22 cellular contexts compared by ENCODE assay signal in genomic region chr2:60486067-60486466, GRCh38.
A peak's percentile ranks its signal among the peaks of the same experiment; 100 is the strongest.
DNase-seq lines count a peak whose midpoint lies in the region; ATAC-seq, FAIRE-seq and TF ChIP-seq lines count a peak whose summit lies in the region.
"Had no signal": no experiment of that assay in that cellular context is flagged by ENCODE, and none has a peak within 500 bp of the region (broad histone marks: within the 10 kb centered on the region; RNA-seq: fewer than 3 reads in every experiment).

No MANE protein-coding gene starts in this region.

- H3K4me3 ChIP-seq in BLaER1 treated with 17β-estradiol and CSF1 and Interleukin-3, amounts not matched to agents 10 nM and 100 nM, result no peak overlapping the region
- H3K4me3 ChIP-seq in GM23248 (no peak overlapping the region), HepG2 (replicated peaks in 1 of 3; ENCODE audit: insufficient read depth in 1 of 3, low read depth in 2 of 3, low read length in 3 of 3) (no peak overlapping the region)

- intact Hi-C loops in HepG2 (cut with micrococcal nuclease; ENCODE audit: unreplicated experiment), result no loop called here

- peaks cover 33% of the 10 kb centered on the region for H3F3A ChIP-seq in GM23248 (ENCODE audit: insufficient read depth)

- TF ChIP-seq RAD21 in HepG2 (CRISPR knock-in tag; IDR thresholded peaks at IDR 0.05), result no peak

- TF ChIP-seq EP300 in HepG2 (IDR thresholded peaks at IDR 0.05; ENCODE audit: low read depth in 2 of 2, low read length in 2 of 2) (no peak), HepG2 (CRISPR knock-in tag; IDR thresholded peaks at IDR 0.05; ENCODE audit: borderline replicate concordance) (no peak)

- H3K9me3 ChIP-seq in BLaER1 treated with 17β-estradiol and CSF1 and Interleukin-3, amounts not matched to agents 10 nM and 100 nM (replicated peaks in 1 of 11), result peaks cover 0 to 6% (median 0%) of the 10 kb centered on the region in 11 experiments; a peak in 1 of 22 replicates
- H3K9me3 ChIP-seq in GM23248 (ENCODE audit: low read depth) (no peaks in the 10 kb centered on the region), HepG2 (ENCODE audit: low read length) (no peaks in the 10 kb centered on the region)

- peak overlapping the region in 1 of 11 experiments; percentile 12; a peak in 1 of 22 replicates for H3K9ac ChIP-seq in BLaER1 treated with 17β-estradiol and CSF1 and Interleukin-3, amounts not matched to agents 10 nM and 100 nM
- H3K9ac ChIP-seq in GM23248 (no peak overlapping the region), HepG2 (ENCODE audit: insufficient read depth, low read depth, low read length) (no peak overlapping the region)

- CTCF ChIA-PET in HepG2 (lab: Yijun Ruan, JAX; ENCODE audit: low intra/inter-chr PET ratio, low total read pairs), result no interaction called here

- H3K36me3 ChIP-seq in BLaER1 treated with 17β-estradiol and CSF1 and Interleukin-3, amounts not matched to agents 10 nM and 100 nM, result peaks cover 0 to 98% (median 50%) of the 10 kb centered on the region in 11 experiments; a peak in 15 of 22 replicates
- H3K36me3 ChIP-seq in GM23248 (ENCODE audit: low read depth), result no peaks in the 10 kb centered on the region
- H3K36me3 ChIP-seq in HepG2 (replicated peaks in 1 of 2; ENCODE audit: control insufficient read depth in 1 of 2, insufficient read depth in 2 of 2, low read length in 2 of 2), result no peaks in the 10 kb centered on the region
- H3K36me3 ChIP-seq: brain microvascular endothelial cell had no signal

- peak overlapping the region in 10 of 11 experiments; percentile 43 to 89 (median 76); a peak in 16 of 22 replicates for H3K4me2 ChIP-seq in BLaER1 treated with 17β-estradiol and CSF1 and Interleukin-3, amounts not matched to agents 10 nM and 100 nM
- H3K4me2 ChIP-seq in GM23248 (ENCODE audit: unreplicated experiment) (no peak overlapping the region), HepG2 (ENCODE audit: low read depth, low read length) (no peak overlapping the region)

- no peak for TF ChIP-seq CTCF in HepG2 (CRISPR knock-in tag; IDR thresholded peaks at IDR 0.05)

- H4K20me1 ChIP-seq in BLaER1 treated with 17β-estradiol and CSF1 and Interleukin-3, amounts not matched to agents 10 nM and 100 nM, result peaks cover 0 to 80% (median 12%) of the 10 kb centered on the region in 11 experiments; a peak in 9 of 22 replicates
- H4K20me1 ChIP-seq in GM23248 (ENCODE audit: insufficient read depth), result no peaks in the 10 kb centered on the region
- no peaks in the 10 kb centered on the region for H4K20me1 ChIP-seq in HepG2 (ENCODE audit: insufficient read depth, low read length)

- no peak for TF ChIP-seq POLR2A in HepG2 (IDR thresholded peaks at IDR 0.05; ENCODE audit: insufficient read depth in 1 of 2, low read depth in 2 of 2, low read length in 2 of 2)

- no TSS peak for BruUV-seq in HepG2 (replicated peaks; lab: Mats Ljungman, UMichigan)

- H3K9me3 Mint-ChIP-seq in activated naive CD8-positive, alpha-beta T cell treated with anti-CD3 and anti-CD28 coated beads for 36 hours, result no peaks in the 10 kb centered on the region
- H3K9me3 Mint-ChIP-seq: immature natural killer cell, natural killer cell had no signal

- H3K36me3 Mint-ChIP-seq in activated naive CD8-positive, alpha-beta T cell treated with anti-CD3 and anti-CD28 coated beads for 36 hours, result no peaks in the 10 kb centered on the region
- H3K36me3 Mint-ChIP-seq: immature natural killer cell, natural killer cell had no signal

- peaks cover 23% of the 10 kb centered on the region for H3K27me3 Mint-ChIP-seq in activated naive CD8-positive, alpha-beta T cell treated with anti-CD3 and anti-CD28 coated beads for 36 hours

- no peak for DNase-seq in GM23248
- no peak for DNase-seq in activated naive CD8-positive, alpha-beta T cell treated with anti-CD3 and anti-CD28 coated beads for 36 hours
- peak; percentile 46 for DNase-seq in iPS-NIHi11 (ENCODE audit: low spot score)
- DNase-seq in HepG2 (ENCODE audit: low spot score), result no peak
- no peak for DNase-seq in GM03348 (ENCODE audit: low spot score)
- DNase-seq in kidney glomerular epithelial cell (lab: John Stamatoyannopoulos, UW), result no peak
- DNase-seq: activated CD4-positive, alpha-beta T cell treated with anti-CD3 and anti-CD28 coated beads, Interleukin-2, amount 50 U/mL, for 48 hours; activated naive CD4-positive, alpha-beta T cell treated with anti-CD3 and anti-CD28 coated beads, Interleukin-2, amount 50 U/mL, for 16 hours; activated T-cell treated with anti-CD3 and anti-CD28 coated beads, Interleukin-2, amount 50 U/mL, for 1 hour; brain microvascular endothelial cell; HCEC 1CT; immature natural killer cell; natural killer cell; NCI-H1417; NCI-H2171; NCI-H82; stimulated activated CD4-positive, alpha-beta T cell treated with anti-CD3 and anti-CD28 coated beads, Interleukin-15, amount 100 ng/mL, for 24 hours; SW 1271 had no signal

- ATAC-seq in HepG2 (no peak), HG03378 (IDR thresholded peaks at IDR 0.05; ENCODE audit: unreplicated experiment) (no peak)
- ATAC-seq: esophagus mucosa, natural killer cell had no signal

- POLR2A ChIA-PET in HepG2 (lab: Yijun Ruan, JAX), result no interaction called here

- H3K79me2 ChIP-seq in GM23248 (ENCODE audit: insufficient read depth) (no peaks in the 10 kb centered on the region), HepG2 (ENCODE audit: insufficient read depth, low read length) (no peaks in the 10 kb centered on the region)

- H2AFZ ChIP-seq in GM23248 (peak overlapping the region; percentile 29), HepG2 (ENCODE audit: low read length) (no peak overlapping the region)

- peak overlapping the region in 9 of 11 experiments; percentile 2 to 75 (median 47); a peak in 14 of 22 replicates for H3K27ac ChIP-seq in BLaER1 treated with 17β-estradiol and CSF1 and Interleukin-3, amounts not matched to agents 10 nM and 100 nM
- peak overlapping the region; percentile 51 for H3K27ac ChIP-seq in GM23248
- H3K27ac ChIP-seq in HepG2 (ENCODE audit: extremely low read length, insufficient read depth, low read length), result no peak overlapping the region
- H3K27ac ChIP-seq: brain microvascular endothelial cell had no signal

- H3K9me2 ChIP-seq in GM23248 (ENCODE audit: insufficient read depth), result no peaks in the 10 kb centered on the region

- 81 to 82% methylated on average over 1 of the region's 1 CpG for WGBS in GM23248 (ENCODE audit: low coverage in 1 of 2, low lambda C conversion rate in 2 of 2, missing lambda C conversion rate in 2 of 2), 2 experiments
- WGBS in HepG2 (ENCODE audit: low lambda C conversion rate), result 31% methylated on average over 1 of the region's 1 CpG

- peaks cover 2% of the 10 kb centered on the region for H3K4me1 Mint-ChIP-seq in activated naive CD8-positive, alpha-beta T cell treated with anti-CD3 and anti-CD28 coated beads for 36 hours

- H3K4me3 Mint-ChIP-seq in activated naive CD8-positive, alpha-beta T cell treated with anti-CD3 and anti-CD28 coated beads for 36 hours, result no peak overlapping the region
- H3K4me3 Mint-ChIP-seq: immature natural killer cell, natural killer cell had no signal

- peaks cover 57 to 88% (median 71%) of the 10 kb centered on the region in 10 experiments for H3K4me1 ChIP-seq in BLaER1 treated with 17β-estradiol and CSF1 and Interleukin-3, amounts not matched to agents 10 nM and 100 nM
- H3K4me1 ChIP-seq in GM23248 (ENCODE audit: insufficient read depth), result peaks cover 41% of the 10 kb centered on the region
- peaks cover 35% of the 10 kb centered on the region for H3K4me1 ChIP-seq in HepG2 (ENCODE audit: insufficient read depth, low read length)

- H3K27me3 ChIP-seq in BLaER1 treated with 17β-estradiol and CSF1 and Interleukin-3, amounts not matched to agents 10 nM and 100 nM, result no peaks in the 10 kb centered on the region
- H3K27me3 ChIP-seq in GM23248 (replicated peaks; ENCODE audit: insufficient read depth), result no peaks in the 10 kb centered on the region
- peaks cover 0 to 14% of the 10 kb centered on the region in 2 experiments; a peak in 1 of 5 replicates for H3K27me3 ChIP-seq in HepG2 (ENCODE audit: control insufficient read depth in 1 of 2, insufficient read depth in 2 of 2, low read length in 2 of 2)
- H3K27me3 ChIP-seq: brain microvascular endothelial cell had no signal

- FAIRE-seq in HepG2 (lab: Jason Lieb, UNC), result no peak
- FAIRE-seq: GM12891 had no signal

- in situ Hi-C loops in GM23248 (cut with MboI), result no loop called here
- in situ Hi-C loops in HepG2 (cut with HindIII; ENCODE audit: extremely low pct_ligation_motif_present, low pct_unique_long_range_greater_than_20kb), result no loop called here

- H3K27ac Mint-ChIP-seq in activated naive CD8-positive, alpha-beta T cell treated with anti-CD3 and anti-CD28 coated beads for 36 hours, result peak overlapping the region; percentile 47
- H3K27ac Mint-ChIP-seq: immature natural killer cell, natural killer cell had no signal

TF ChIP-seq in HepG2, 621 proteins besides CTCF, POLR2A, EP300 and RAD21 (continues in another document):
- TF ChIP-seq ARID5B (CRISPR knock-in tag; IDR thresholded peaks at IDR 0.05), result no peak
- TF ChIP-seq ZNF703 (CRISPR knock-in tag; IDR thresholded peaks at IDR 0.05; ENCODE audit: borderline replicate concordance), result no peak

Comparison
In these comparisons a context has a peak if more than half of its experiments do, and no peak if none do; other contexts are left out.
1. H3K4me2 ChIP-seq: peak in BLaER1 treated with 17β-estradiol and CSF1 and Interleukin-3, amounts not matched to agents 10 nM and 100 nM (10 of 11); none in GM23248 (single experiment) and HepG2 (single experiment).